ENCODE assay signal across 20 cellular contexts in the genomic region with DNA sequence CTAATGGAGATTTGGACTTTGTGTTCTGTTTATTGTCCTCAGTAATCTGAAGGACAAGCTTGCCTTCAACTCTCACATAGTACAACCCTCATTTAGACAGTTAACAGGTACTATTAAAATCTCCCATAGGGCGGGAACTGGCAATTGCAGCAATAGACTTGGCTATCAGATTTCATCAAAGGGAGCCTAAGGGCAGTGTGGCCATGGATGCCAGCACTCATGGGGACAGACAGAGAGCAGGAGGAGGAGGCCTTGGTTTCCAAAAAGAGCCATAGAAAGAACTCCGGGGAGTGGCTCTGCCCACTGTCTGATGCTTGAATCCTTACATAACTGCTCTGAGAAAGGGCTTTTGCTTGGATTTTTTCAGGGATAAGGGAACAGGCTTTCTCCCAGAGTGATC. TPM values are rescaled to one million over a fixed set of nuclear protein-coding genes. Genes with fewer than 3 reads are reported as not detected.
A peak's percentile ranks its signal among the peaks of the same experiment; 100 is the strongest.
DNase-seq lines count a peak whose midpoint lies in the region; ATAC-seq and TF ChIP-seq lines count a peak whose summit lies in the region.
"Had no signal": no experiment of that assay in that cellular context is flagged by ENCODE, and none has a peak within 500 bp of the region (broad histone marks: within the 10 kb centered on the region; RNA-seq: fewer than 3 reads in every experiment).

No MANE protein-coding gene starts in this region.

- H3K4me3 ChIP-seq in H7 (ENCODE audit: insufficient read depth, low read depth, low read length) (no peak overlapping the region), NB4 (ENCODE audit: low read depth, low read length) (no peak overlapping the region), colonic mucosa (no peak overlapping the region), trophoblast cell (ENCODE audit: low read depth, low read length) (no peak overlapping the region), aorta (ENCODE audit: low read length in 2 of 2) (no peak overlapping the region)
- H3K4me3 ChIP-seq: skin epidermis had no signal

- no peak overlapping the region for H2AFZ ChIP-seq in trophoblast cell (ENCODE audit: insufficient read depth, low read length, poor library complexity)

- H3K9ac ChIP-seq in colonic mucosa (ENCODE audit: low read depth in 2 of 2, low read length in 2 of 2) (peak overlapping the region in 1 of 2 donors; percentile 57), trophoblast cell (ENCODE audit: low read length) (no peak overlapping the region)

- intact Hi-C loops in colonic mucosa (cut with DNase I), result no loop called here
- intact Hi-C loops in activated CD8-positive, alpha-beta T cell treated with anti-CD3 and anti-CD28 coated beads for 36 hours (cut with micrococcal nuclease), result no loop called here
- intact Hi-C loops in aorta (cut with DNase I), result no loop called here

- no peaks in the 10 kb centered on the region for H3K9me3 Mint-ChIP-seq in activated CD8-positive, alpha-beta T cell treated with anti-CD3 and anti-CD28 coated beads for 36 hours
- H3K9me3 Mint-ChIP-seq: central memory CD8-positive, alpha-beta T cell; memory B cell had no signal

- no peak overlapping the region for H4K8ac ChIP-seq in trophoblast cell (ENCODE audit: low read depth, low read length)

- H2BK120ac ChIP-seq in trophoblast cell (ENCODE audit: insufficient read depth, low read length, poor library complexity), result no peak overlapping the region

- H3K14ac ChIP-seq in trophoblast cell (ENCODE audit: low read length), result no peak overlapping the region

- H3K4me3 Mint-ChIP-seq in activated CD8-positive, alpha-beta T cell treated with anti-CD3 and anti-CD28 coated beads for 36 hours, result no peak overlapping the region
- H3K4me3 Mint-ChIP-seq: activated CD4-positive, alpha-beta T cell treated with anti-CD3 and anti-CD28 coated beads for 36 hours; activated naive CD8-positive, alpha-beta T cell; central memory CD8-positive, alpha-beta T cell; memory B cell; T-helper 17 cell had no signal

- no peak overlapping the region for H3K4me2 ChIP-seq in trophoblast cell (ENCODE audit: low read length)

- H3K18ac ChIP-seq in trophoblast cell (ENCODE audit: low read length), result no peak overlapping the region

- no peaks in the 10 kb centered on the region for H3K79me1 ChIP-seq in trophoblast cell (ENCODE audit: low read length)

- no peak overlapping the region for H3K23ac ChIP-seq in trophoblast cell (ENCODE audit: low read length)

- no peaks in the 10 kb centered on the region for H3K9me3 ChIP-seq in colonic mucosa
- H3K9me3 ChIP-seq in trophoblast cell (ENCODE audit: insufficient read depth, low read depth, low read length), result no peaks in the 10 kb centered on the region
- H3K9me3 ChIP-seq in aorta (ENCODE audit: control insufficient read depth, low read length), result no peaks in the 10 kb centered on the region
- H3K9me3 ChIP-seq: BE2C had no signal

- no peak for TF ChIP-seq CTCF in NB4 (IDR thresholded peaks at IDR 0.05; ENCODE audit: low read depth, low read length)
- TF ChIP-seq CTCF in colonic mucosa (IDR thresholded peaks at IDR 0.05), result no peak
- TF ChIP-seq CTCF in activated CD8-positive, alpha-beta T cell treated with anti-CD3 and anti-CD28 coated beads for 36 hours (IDR thresholded peaks at IDR 0.05), result no peak

- peaks cover 12% of the 10 kb centered on the region for H3K4me1 ChIP-seq in colonic mucosa
- H3K4me1 ChIP-seq in trophoblast cell (ENCODE audit: control insufficient read depth in 1 of 2, insufficient read depth in 2 of 2, low read length in 2 of 2), result peaks cover 6% of the 10 kb centered on the region in 2 experiments
- no peaks in the 10 kb centered on the region for H3K4me1 ChIP-seq in aorta (ENCODE audit: control insufficient read depth in 1 of 2, insufficient read depth in 2 of 2, low read length in 2 of 2)

- no peak overlapping the region for H3K27ac Mint-ChIP-seq in activated CD8-positive, alpha-beta T cell treated with anti-CD3 and anti-CD28 coated beads for 36 hours
- H3K27ac Mint-ChIP-seq: activated CD4-positive, alpha-beta T cell treated with anti-CD3 and anti-CD28 coated beads for 36 hours; activated naive CD8-positive, alpha-beta T cell; memory B cell; T-helper 17 cell had no signal

- H2BK5ac ChIP-seq in trophoblast cell (ENCODE audit: low read depth, low read length, poor library complexity), result no peak overlapping the region

- TF ChIP-seq POLR2A in NB4 (IDR thresholded peaks at IDR 0.05; ENCODE audit: extremely low read depth, insufficient read length), result no peak

- H3K36me3 ChIP-seq in H7 (replicated peaks; ENCODE audit: control insufficient read depth, insufficient read depth, low read length) (no peaks in the 10 kb centered on the region), colonic mucosa (no peaks in the 10 kb centered on the region), trophoblast cell (ENCODE audit: control insufficient read depth in 1 of 2, insufficient read depth in 2 of 2, low read length in 2 of 2) (no peaks in the 10 kb centered on the region), aorta (ENCODE audit: control insufficient read depth in 1 of 2, insufficient read depth in 2 of 2, low read length in 1 of 2) (no peaks in the 10 kb centered on the region)
- H3K36me3 ChIP-seq: BE2C had no signal

- POLR2A ChIA-PET in activated CD8-positive, alpha-beta T cell treated with anti-CD3 and anti-CD28 coated beads for 36 hours (lab: Charles Lee), result no interaction called here

- H3K27me3 Mint-ChIP-seq in activated CD8-positive, alpha-beta T cell treated with anti-CD3 and anti-CD28 coated beads for 36 hours, result no peaks in the 10 kb centered on the region
- H3K27me3 Mint-ChIP-seq: activated CD4-positive, alpha-beta T cell treated with anti-CD3 and anti-CD28 coated beads for 36 hours; activated naive CD8-positive, alpha-beta T cell; central memory CD8-positive, alpha-beta T cell; memory B cell; T-helper 17 cell had no signal

- ATAC-seq in GM21390 (IDR thresholded peaks at IDR 0.05; ENCODE audit: unreplicated experiment), result no peak
- ATAC-seq in activated CD8-positive, alpha-beta T cell treated with anti-CD3 and anti-CD28 coated beads for 36 hours, result no peak
- no peak for ATAC-seq in aorta (ENCODE audit: low FRiP score)
- ATAC-seq: activated CD4-positive, alpha-beta T cell treated with anti-CD3 and anti-CD28 coated beads for 36 hours; HepG2; T-helper 17 cell had no signal

- H3K4ac ChIP-seq in trophoblast cell (ENCODE audit: low read depth, low read length), result no peak overlapping the region

- CTCF ChIA-PET in activated CD8-positive, alpha-beta T cell treated with anti-CD3 and anti-CD28 coated beads for 36 hours (lab: Charles Lee), result interaction anchor here (0.7 kb wide), 1 partner anchor 527 kb away, joined by 4 read pairs; no protein-coding TSS in a partner anchor

- H4K91ac ChIP-seq in trophoblast cell (ENCODE audit: low read depth, low read length), result no peak overlapping the region

- no peak overlapping the region for H2AK5ac ChIP-seq in trophoblast cell (ENCODE audit: low read length)

- H3K27ac ChIP-seq in colonic mucosa, result peak overlapping the region; percentile 42
- H3K27ac ChIP-seq in trophoblast cell (ENCODE audit: low read depth, low read length), result no peak overlapping the region
- no peak overlapping the region for H3K27ac ChIP-seq in aorta (ENCODE audit: low read depth in 1 of 2, low read length in 2 of 2)
- H3K27ac ChIP-seq in substantia nigra (ENCODE audit: low read depth, low read length, poor library complexity, severe bottlenecking), result no peak overlapping the region
- H3K27ac ChIP-seq: skin epidermis had no signal

- WGBS in trophoblast cell (ENCODE audit: extremely low coverage, insufficient coverage, insufficient read length), result no CpG with 5 or more reads among the region's 2 CpGs
- WGBS in aorta, 2 donors, result 80 to 86% methylated on average over 2 of the region's 2 CpGs

- H3K36me3 Mint-ChIP-seq in activated CD8-positive, alpha-beta T cell treated with anti-CD3 and anti-CD28 coated beads for 36 hours (ENCODE audit: low read depth), result no peaks in the 10 kb centered on the region

- DNase-seq in H7, result peak; percentile 16
- DNase-seq in NB4 (ENCODE audit: low read depth), result peak; percentile 24
- peak; percentile 59 for DNase-seq in colonic mucosa
- peak; percentile 40 to 70 for DNase-seq in trophoblast cell
- no peak for DNase-seq in activated CD8-positive, alpha-beta T cell treated with anti-CD3 and anti-CD28 coated beads for 36 hours
- DNase-seq in aorta, result no peak
- no peak for DNase-seq in substantia nigra (lab: John Stamatoyannopoulos, UW)
- DNase-seq: activated CD4-positive, alpha-beta T cell treated with anti-CD3 and anti-CD28 coated beads for 36 hours; activated T-cell treated with anti-CD3 and anti-CD28 coated beads for 4 hours; BE2C; NCI-H1092; NCI-H774; stimulated activated naive CD4-positive, alpha-beta T cell; T-helper 17 cell had no signal

- no peak overlapping the region for H2BK12ac ChIP-seq in trophoblast cell (ENCODE audit: low read length)

- no peaks in the 10 kb centered on the region for H3K79me2 ChIP-seq in trophoblast cell (ENCODE audit: control insufficient read depth, insufficient read depth, low read length, poor library complexity)

- H3K27me3 ChIP-seq in H7 (ENCODE audit: control insufficient read depth, insufficient read depth, low read length) (no peaks in the 10 kb centered on the region), colonic mucosa (no peaks in the 10 kb centered on the region), trophoblast cell (ENCODE audit: insufficient read depth, low read length) (no peaks in the 10 kb centered on the region), aorta (ENCODE audit: control insufficient read depth in 1 of 2, insufficient read depth in 2 of 2, low read length in 1 of 2) (no peaks in the 10 kb centered on the region)
- H3K27me3 ChIP-seq: BE2C had no signal

- H3K4me1 Mint-ChIP-seq in activated CD8-positive, alpha-beta T cell treated with anti-CD3 and anti-CD28 coated beads for 36 hours (ENCODE audit: low read depth), result peaks cover 16% of the 10 kb centered on the region

- H4K12ac ChIP-seq in trophoblast cell (ENCODE audit: low read depth, low read length), result no peak overlapping the region

RNA-seq across cellular contexts. Expression of gene SLC36A1, which starts 6.8 kb away (rescaled TPM):
- total RNA-seq in H7 (2014; rRNA removed; shearing (Covaris generic)), result 6.7 and 7.1 TPM in 2 replicates
- 10 to 100 TPM; 20.2 to 30.6 TPM for total RNA-seq in colonic mucosa
- polyA plus RNA-seq in trophoblast cell (2013), result 12.4 and 13.2 TPM in 2 replicates
- 1 to 10 TPM; 3.5 to 3.7 TPM for total RNA-seq in activated CD8-positive, alpha-beta T cell treated with anti-CD3 and anti-CD28 coated beads for 36 hours
- 10 to 100 TPM; 13.6 to 19.0 TPM for total RNA-seq in aorta
- 1 to 10 TPM; 3.3 to 9.0 TPM for polyA plus RNA-seq in aorta

Comparison
In these comparisons a context has a peak if more than half of its experiments do, and no peak if none do; other contexts are left out.
1. DNase-seq: peak in H7 (single experiment), NB4 (single experiment), colonic mucosa (single experiment) and trophoblast cell (2 of 2); none in activated CD8-positive, alpha-beta T cell treated with anti-CD3 and anti-CD28 coated beads for 36 hours (single experiment), aorta (0 of 2) and substantia nigra (0 of 49).